In the genomic region with DNA sequence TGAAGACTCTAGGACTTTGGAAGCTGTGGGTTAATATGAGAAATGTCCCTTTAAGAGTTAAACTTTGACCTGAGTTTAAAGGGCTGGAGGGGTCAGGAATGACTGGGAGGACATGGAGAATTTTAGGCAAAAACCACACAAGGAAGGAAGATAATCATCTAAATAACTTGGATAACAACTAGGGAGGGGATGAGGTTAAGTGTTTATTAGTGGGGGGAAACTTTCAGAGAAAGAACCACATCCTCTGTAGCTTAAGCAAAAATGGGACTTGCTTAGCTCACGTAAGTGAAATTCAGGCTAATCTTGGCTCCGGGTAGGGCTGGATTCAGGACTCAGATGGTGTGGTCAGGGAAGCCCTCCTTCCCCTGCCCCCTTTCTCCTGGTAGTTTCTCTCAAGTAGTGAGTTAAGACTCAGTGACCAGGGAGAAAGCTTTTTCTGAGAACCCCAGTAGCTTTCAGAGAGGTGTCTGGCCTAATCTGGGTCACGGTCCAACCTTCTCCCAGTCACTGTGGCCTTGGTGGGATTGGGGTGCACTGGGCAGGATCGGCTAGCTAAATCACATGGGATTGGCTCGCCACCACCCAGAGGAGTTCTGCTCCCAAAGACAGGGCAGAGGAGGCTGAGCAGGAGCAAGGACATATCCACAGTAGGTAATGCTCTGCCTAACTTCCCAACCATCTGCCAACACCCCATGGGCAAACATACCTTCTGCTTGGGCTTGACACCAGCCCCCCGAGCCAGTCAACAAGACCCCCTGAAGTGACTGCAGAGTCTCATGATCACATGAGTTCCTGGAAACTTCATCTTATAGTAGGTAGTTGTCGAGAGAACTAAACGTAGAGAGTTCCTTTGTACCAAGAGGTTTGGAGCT, we compare ENCODE assay signal across 11 cellular contexts. TPM values are rescaled to one million over a fixed set of nuclear protein-coding genes. Genes with fewer than 3 reads are reported as not detected.
DNase-seq lines count a peak whose midpoint lies in the region; ATAC-seq, FAIRE-seq and TF ChIP-seq lines count a peak whose summit lies in the region.
"Had no signal": no experiment of that assay in that cellular context is flagged by ENCODE, and none has a peak within 500 bp of the region (broad histone marks: within the 10 kb centered on the region; RNA-seq: fewer than 3 reads in every experiment).

No MANE protein-coding gene starts in this region.

- H3K27ac ChIP-seq in BLaER1 (no peak overlapping the region), Karpas-422 (ENCODE audit: low read length) (no peak overlapping the region), GM12878 (ENCODE audit: control insufficient read depth, insufficient read depth) (no peak overlapping the region), H9 (ENCODE audit: insufficient read length, low read depth, low read length) (no peak overlapping the region)

- H3K18ac ChIP-seq in H9 (ENCODE audit: insufficient read length, low read depth, low read length) = no peak overlapping the region

- no peak for TF ChIP-seq RAD21 in GM12878 (IDR thresholded peaks at IDR 0.05; ENCODE audit: insufficient read depth, low read depth, low read length)

- RAD21 ChIA-PET in GM12878 (lab: Charles Lee; ENCODE audit: unreplicated experiment) = no interaction called here

- peak; percentile 28; the same call in 2 of the 3 replicates for ATAC-seq in GM12878

- SMC1A ChIA-PET in GM12878 (lab: Charles Lee; ENCODE audit: uncharacterized antibody, unreplicated experiment) = interaction anchor here (0.7 to 1.5 kb wide), 4 partner anchors 8 to 25 kb away, joined by 3 to 6 read pairs (median 4); no protein-coding TSS in a partner anchor

- intact Hi-C loops in GM12878 (cut with micrococcal nuclease; ENCODE audit: unreplicated experiment) = no loop called here

- H3K4me3 ChIP-seq in BLaER1 (no peak overlapping the region), Karpas-422 (ENCODE audit: low read length) (no peak overlapping the region), GM12878 (no peak overlapping the region), H7 (ENCODE audit: insufficient read depth, low read depth, low read length) (no peak overlapping the region)

- H2AFZ ChIP-seq in Karpas-422 (ENCODE audit: low read length) (0 out of 2 replicates have a peak overlapping the region, but pooled peaks have one; percentile 10), GM12878 (ENCODE audit: control insufficient read depth, low read depth, low read length) (peak overlapping the region; percentile 86), H9 (ENCODE audit: low read length) (no peak overlapping the region)

- in situ Hi-C loops in GM12878 (cut with MboI) = no loop called here

- H3K27me3 ChIP-seq in BLaER1 = no peaks in the 10 kb centered on the region
- no peaks in the 10 kb centered on the region for H3K27me3 ChIP-seq in Karpas-422 (ENCODE audit: low read length)
- H3K27me3 ChIP-seq in GM12878 (replicated peaks in 1 of 2; ENCODE audit: control insufficient read depth in 2 of 2, insufficient read depth in 2 of 2, low read length in 1 of 2) = no peaks in the 10 kb centered on the region
- no peaks in the 10 kb centered on the region for H3K27me3 ChIP-seq in H9 (ENCODE audit: insufficient read depth, low read length)
- no peaks in the 10 kb centered on the region for H3K27me3 ChIP-seq in H7 (ENCODE audit: control insufficient read depth, insufficient read depth, low read length)

- H3K27ac Mint-ChIP-seq in mesothelial cell of epicardium (peak overlapping the region; percentile 73), H9 (no peak overlapping the region)

- H3K9ac ChIP-seq in BLaER1 (no peak overlapping the region), Karpas-422 (ENCODE audit: low read length) (no peak overlapping the region), GM12878 (ENCODE audit: control insufficient read depth, insufficient read depth, low read length) (no peak overlapping the region), H9 (ENCODE audit: extremely low read depth, insufficient read length, low read length) (no peak overlapping the region)

- TF ChIP-seq CTCF in GM12878 (IDR thresholded peaks at IDR 0.05 in 2 of 3, conservative IDR thresholded peaks at IDR 0.05 in 1 of 3; ENCODE audit: control insufficient read depth in 2 of 3, extremely low read depth in 1 of 3, insufficient read depth in 1 of 3, low read depth in 3 of 3, low read length in 3 of 3) (no peak), mesothelial cell of epicardium (IDR thresholded peaks at IDR 0.05; ENCODE audit: unreplicated experiment) (no peak), H9 (conservative IDR thresholded peaks at IDR 0.05) (no peak)

- BruUV-seq in GM12878 (replicated peaks; lab: Mats Ljungman, UMichigan) = no TSS peak

- H3K9me3 Mint-ChIP-seq in mesothelial cell of epicardium = peaks cover 17% of the 10 kb centered on the region
- H3K9me3 Mint-ChIP-seq in H9 = no peaks in the 10 kb centered on the region

- no peak overlapping the region for H3K14ac ChIP-seq in H9 (ENCODE audit: insufficient read depth, low read length)

- H2BK120ac ChIP-seq in H9 (ENCODE audit: low read depth, low read length, poor library complexity, severe bottlenecking) = no peak overlapping the region

- no peaks in the 10 kb centered on the region for H3K9me2 ChIP-seq in Karpas-422 (replicated peaks; ENCODE audit: insufficient read depth, low read length)

- H3K36me3 ChIP-seq in BLaER1 (no peaks in the 10 kb centered on the region), Karpas-422 (ENCODE audit: insufficient read depth, low read length) (no peaks in the 10 kb centered on the region), GM12878 (ENCODE audit: control insufficient read depth in 2 of 2, insufficient read depth in 2 of 2, low read length in 1 of 2) (no peaks in the 10 kb centered on the region), H7 (replicated peaks; ENCODE audit: control insufficient read depth, insufficient read depth, low read length) (no peaks in the 10 kb centered on the region)

- H3K56ac ChIP-seq in H9 (ENCODE audit: insufficient read length, low read depth, low read length) = no peak overlapping the region

- TF ChIP-seq POLR2A in GM12878 (IDR thresholded peaks at IDR 0.05; ENCODE audit: low read depth, low read length) = no peak

- peaks cover 23% of the 10 kb centered on the region for H3K4me1 Mint-ChIP-seq in mesothelial cell of epicardium
- no peaks in the 10 kb centered on the region for H3K4me1 Mint-ChIP-seq in H9

- no peaks in the 10 kb centered on the region for H3K23me2 ChIP-seq in H9 (ENCODE audit: insufficient read length, low read depth, low read length, poor library complexity, severe bottlenecking)

- no peak overlapping the region for H3K4ac ChIP-seq in H9 (ENCODE audit: low read depth, low read length)

- H2BK20ac ChIP-seq in H9 (ENCODE audit: low read depth, low read length, poor library complexity, severe bottlenecking) = no peak overlapping the region

- no peak overlapping the region for H2BK5ac ChIP-seq in H9 (ENCODE audit: insufficient read length, low read length)

- no peak overlapping the region for H2BK12ac ChIP-seq in H9 (ENCODE audit: insufficient read length, low read depth, low read length)

- no peak overlapping the region for H3T11ph ChIP-seq in H9 (ENCODE audit: low read length)

- H3K79me2 ChIP-seq in Karpas-422 (ENCODE audit: low read length) = no peaks in the 10 kb centered on the region
- no peaks in the 10 kb centered on the region for H3K79me2 ChIP-seq in GM12878 (ENCODE audit: control insufficient read depth, insufficient read depth, low read length)
- H3K79me2 ChIP-seq in H9 (ENCODE audit: insufficient read depth, low read length) = no peaks in the 10 kb centered on the region

- H3K9me3 ChIP-seq in BLaER1 (peaks cover 18% of the 10 kb centered on the region), Karpas-422 (ENCODE audit: low read length) (no peaks in the 10 kb centered on the region), GM12878 (replicated peaks; ENCODE audit: control insufficient read depth, insufficient read depth, low read length) (no peaks in the 10 kb centered on the region; the same call in 2 of the 3 replicates), H9 (ENCODE audit: control insufficient read depth, low read depth, low read length) (no peaks in the 10 kb centered on the region)

- no peak overlapping the region for H2BK15ac ChIP-seq in H9 (ENCODE audit: low read depth, low read length)

- DNase-seq in Karpas-422 (no peak), GM12878 (ENCODE audit: low read depth, low spot score) (no peak), mesothelial cell of epicardium (ENCODE audit: low spot score in 2 of 2, unreplicated experiment in 2 of 2) (no peak), H9 (no peak), H7 (no peak), NCI-H446 treated with DMSO at 0.1 percent for 48 hours (lab: John Stamatoyannopoulos, UW) (no peak), NCI-H446 (lab: John Stamatoyannopoulos, UW) (no peak)
- DNase-seq: effector CD4-positive, alpha-beta T cell; NCI-H1930; SHP77 treated with DMSO at 0.1 percent for 48 hours had no signal

- CTCF ChIA-PET in GM12878 (lab: Yijun Ruan, JAX) = interaction anchor here (0.6 kb wide), 1 partner anchor 28 kb away, joined by 3 read pairs; no protein-coding TSS in a partner anchor

- H2AK5ac ChIP-seq in H9 (ENCODE audit: insufficient read length, low read length) = no peak overlapping the region

- 67% methylated on average over 8 of the region's 8 CpGs for WGBS in GM12878 (ENCODE audit: insufficient coverage, insufficient replicate concordance, low lambda C conversion rate, missing lambda C conversion rate)
- no CpG with 5 or more reads among the region's 8 CpGs for WGBS in H9 (ENCODE audit: extremely low coverage, insufficient read length, low lambda C conversion rate)

- POLR2A ChIA-PET in GM12878 (lab: Charles Lee) = interaction anchor here (0.8 kb wide), 1 partner anchor 26 kb away, joined by 3 read pairs; no protein-coding TSS in a partner anchor

- H3K36me3 Mint-ChIP-seq in mesothelial cell of epicardium = peaks cover 2% of the 10 kb centered on the region
- H3K36me3 Mint-ChIP-seq in H9 (ENCODE audit: insufficient read depth in 1 of 3, low read depth in 3 of 3) = no peaks in the 10 kb centered on the region

- H4K20me1 ChIP-seq in BLaER1 = no peaks in the 10 kb centered on the region
- no peaks in the 10 kb centered on the region for H4K20me1 ChIP-seq in Karpas-422 (ENCODE audit: insufficient read depth, low read depth, low read length)
- H4K20me1 ChIP-seq in GM12878 (ENCODE audit: control insufficient read depth, insufficient read depth) = no peaks in the 10 kb centered on the region
- H4K20me1 ChIP-seq in H9 (ENCODE audit: control insufficient read depth, insufficient read depth, insufficient read length) = no peaks in the 10 kb centered on the region

- peak overlapping the region; percentile 17; the same call in 1 of the 2 replicates for H3K4me2 ChIP-seq in BLaER1
- no peak overlapping the region for H3K4me2 ChIP-seq in Karpas-422 (ENCODE audit: low read depth, low read length, poor library complexity, severe bottlenecking)
- H3K4me2 ChIP-seq in GM12878 (ENCODE audit: control insufficient read depth, insufficient read depth) = no peak overlapping the region
- H3K4me2 ChIP-seq in H9 (ENCODE audit: insufficient read depth, insufficient read length, low read length) = no peak overlapping the region

- no peak for FAIRE-seq in GM12878 (lab: Jason Lieb, UNC)

- H3K79me1 ChIP-seq in H9 (ENCODE audit: insufficient read depth, low read depth, low read length, poor library complexity, severe bottlenecking) = no peaks in the 10 kb centered on the region

- no peak overlapping the region for H4K91ac ChIP-seq in H9 (ENCODE audit: insufficient read length, low read depth, low read length)

- H3K4me1 ChIP-seq in BLaER1 = peaks cover 29% of the 10 kb centered on the region
- H3K4me1 ChIP-seq in Karpas-422 (ENCODE audit: low read length) = no peaks in the 10 kb centered on the region
- peaks cover 1% of the 10 kb centered on the region; the same call in 1 of the 2 replicates for H3K4me1 ChIP-seq in GM12878 (ENCODE audit: control insufficient read depth, insufficient read depth, low read length)
- no peaks in the 10 kb centered on the region for H3K4me1 ChIP-seq in H9 (ENCODE audit: insufficient read depth, low read length)

- H3K4me3 Mint-ChIP-seq in mesothelial cell of epicardium (no peak overlapping the region), H9 (no peak overlapping the region)

- H3K27me3 Mint-ChIP-seq in mesothelial cell of epicardium (ENCODE audit: low read depth) (no peaks in the 10 kb centered on the region), H9 (ENCODE audit: low read depth) (no peaks in the 10 kb centered on the region)

- H4K8ac ChIP-seq in H9 (replicated peaks; ENCODE audit: insufficient read length, low read depth, low read length) = no peak overlapping the region

- no peak overlapping the region for H4K5ac ChIP-seq in H9 (ENCODE audit: insufficient read length, low read depth, low read length)

- H3K23ac ChIP-seq in H9 (ENCODE audit: insufficient read length, low read depth, low read length) = no peak overlapping the region

- TF ChIP-seq EP300 in GM12878 (IDR thresholded peaks at IDR 0.05; ENCODE audit: borderline replicate concordance in 1 of 2, control insufficient read depth in 1 of 2, low read depth in 2 of 2, low read length in 2 of 2) = no peak

RNA-seq across cellular contexts. Expression of gene ARF6, which starts 52.8 kb away (rescaled TPM):
- total RNA-seq in Karpas-422 (2014; rRNA removed; shearing (Covaris generic); ENCODE audit: low replicate concordance) = 55.0 and 58.9 TPM in 2 replicates
- 27.7 and 30.1 TPM in 2 replicates for total RNA-seq in GM12878 (2013; cell fraction: nucleolus; rRNA removed)
- total RNA-seq in GM12878 (2014; rRNA removed) (64.5 and 66.1 TPM in 2 replicates), GM12878 (2014; rRNA removed; fragmentation: Illumina TruSeq; extraction: Trizol) (49.8 and 50.0 TPM in 2 replicates), GM12878 (2021) (91.3 and 94.2 TPM in 2 replicates), mesothelial cell of epicardium (33.7 to 36.0 TPM (median 34.0 TPM) in 3 replicates), H9 (2021) (49.2 and 51.0 TPM in 2 replicates)
- 27.1 TPM for polyA plus RNA-seq in GM12878 (2011; ENCODE audit: low read depth)
- polyA plus RNA-seq in GM12878 (2011; rRNA removed) (47.8 and 52.2 TPM in 2 replicates), GM12878 (2014; fragmentation: Illumina TruSeq; extraction: Trizol) (74.8 and 82.5 TPM in 2 replicates), GM12878 (2014; fragmentation: Nextera tagmentation; extraction: Ambion mirVana) (10 to 100 TPM; 46.8 to 86.6 TPM), GM12878 (2014; rRNA removed) (69.1 and 73.0 TPM in 2 replicates), GM12878 (2016; fragmentation: Nextera tagmentation; extraction: Ambion mirVana) (100 to 1,000 TPM; 125 to 128 TPM)
- 32.4 and 36.0 TPM in 2 replicates for polyA plus RNA-seq in GM12878 (2011; cell fraction: cytosol; rRNA removed)
- polyA plus RNA-seq in GM12878 (2011; cell fraction: nucleus; rRNA removed) = 27.7 and 42.9 TPM in 2 replicates
- polyA plus RNA-seq in GM12878 (2012) = 57.0 and 69.3 TPM in 2 replicates
- 35.5 and 38.3 TPM in 2 replicates for polyA minus RNA-seq in GM12878 (2011; rRNA and poly(A)+ RNA removed)
- polyA minus RNA-seq in GM12878 (2011; cell fraction: cytosol; rRNA and poly(A)+ RNA removed) = 16.7 and 23.6 TPM in 2 replicates
- 20.7 and 36.2 TPM in 2 replicates for polyA minus RNA-seq in GM12878 (2011; cell fraction: nucleus; rRNA and poly(A)+ RNA removed)
- total RNA-seq in H7 (2014; rRNA removed; shearing (Covaris generic)) = 38.6 and 40.4 TPM in 2 replicates
